8 cellular contexts compared by ENCODE assay signal in genomic region chr7:128453836-128454804, GRCh38. TPM values are rescaled to one million over a fixed set of nuclear protein-coding genes. Genes with fewer than 3 reads are reported as not detected.
DNase-seq lines count a peak whose midpoint lies in the region; TF ChIP-seq lines count a peak whose summit lies in the region.

No MANE protein-coding gene starts in this region.

- no peaks in the 10 kb centered on the region for H3K27me3 ChIP-seq in ACC112 (ENCODE audit: insufficient read depth, low read length)
- no peaks in the 10 kb centered on the region for H3K27me3 ChIP-seq in esophagus squamous epithelium

- H3K4me1 ChIP-seq in ACC112 (ENCODE audit: control insufficient read depth, insufficient read depth, low read length, unreplicated experiment): peaks cover 40% of the 10 kb centered on the region
- peaks cover 31 to 53% (median 35%) of the 10 kb centered on the region in 3 donors for H3K4me1 ChIP-seq in esophagus squamous epithelium
- H3K4me1 ChIP-seq in urinary bladder (ENCODE audit: insufficient read depth): no peaks in the 10 kb centered on the region

- TF ChIP-seq POLR2A in esophagus squamous epithelium (IDR thresholded peaks at IDR 0.05): no peak

- H3K27ac ChIP-seq in ACC112 (ENCODE audit: low read depth, low read length) (peak overlapping the region; percentile 93), esophagus squamous epithelium (peak overlapping the region; percentile 82 to 95 (median 93)), urinary bladder (ENCODE audit: low read depth) (peak overlapping the region; percentile 92)

- peak overlapping the region; percentile 97 for H2AFZ ChIP-seq in ACC112 (ENCODE audit: low read length, unreplicated experiment)

- intact Hi-C loops in esophagus squamous epithelium (cut with DNase I): no loop called here

- H3K4me3 ChIP-seq in ACC112 (ENCODE audit: low read depth, low read length): peak overlapping the region; percentile 100
- H3K4me3 ChIP-seq in esophagus squamous epithelium: peak overlapping the region in 2 of 4 donors; percentile 43 to 82
- no peak overlapping the region for H3K4me3 ChIP-seq in urinary bladder (ENCODE audit: low read depth, low read length)

- 49 to 55% methylated on average over 9 to 23 of the region's 23 CpGs for WGBS in esophagus squamous epithelium, 2 donors
- 14% methylated on average over 23 of the region's 23 CpGs for WGBS in urinary bladder

- H3K36me3 ChIP-seq in ACC112 (ENCODE audit: insufficient read depth, low read length): peaks cover 7% of the 10 kb centered on the region; the same call in 1 of the 2 replicates
- peaks cover 0 to 11% (median 0%) of the 10 kb centered on the region in 3 donors for H3K36me3 ChIP-seq in esophagus squamous epithelium
- H3K36me3 ChIP-seq in urinary bladder (ENCODE audit: insufficient read depth): no peaks in the 10 kb centered on the region

- TF ChIP-seq CTCF in esophagus squamous epithelium (IDR thresholded peaks at IDR 0.05): no peak

- DNase-seq in NCI-H82 (lab: John Stamatoyannopoulos, UW) (peak; percentile 96), esophagus squamous epithelium (lab: John Stamatoyannopoulos, UW) (peak; percentile 11), mucosa of gallbladder (ENCODE audit: low spot score) (peak; percentile 78), cerebellar cortex (ENCODE audit: low spot score) (no peak), NCI-H146 treated with DMSO at 0.1 percent for 48 hours (lab: John Stamatoyannopoulos, UW; ENCODE audit: unreplicated experiment) (no peak), pons (ENCODE audit: low spot score) (no peak)

- H3K9me3 ChIP-seq in esophagus squamous epithelium: no peaks in the 10 kb centered on the region

- peaks cover 34% of the 10 kb centered on the region for H3K79me2 ChIP-seq in ACC112 (ENCODE audit: control insufficient read depth, insufficient read depth, low read length, unreplicated experiment)

RNA-seq across cellular contexts. Expression of gene HILPDA, which starts 1.6 kb away (rescaled TPM):
- total RNA-seq in esophagus squamous epithelium (10 to 100 TPM; 17.6 to 53.0 (median 21.9) TPM), mucosa of gallbladder (7.4 TPM), urinary bladder (31.8 TPM)
- 12.4 TPM for polyA plus RNA-seq in urinary bladder

RNA-seq across cellular contexts. Expression of gene METTL2B, which starts 22.4 kb away (rescaled TPM):
- total RNA-seq in esophagus squamous epithelium: 10 to 100 TPM; 20.2 to 26.6 (median 24.5) TPM
- total RNA-seq in mucosa of gallbladder: 19.4 TPM
- total RNA-seq in urinary bladder: 32.5 TPM
- polyA plus RNA-seq in urinary bladder: 12.1 TPM

RNA-seq across cellular contexts. Expression of gene IMPDH1, which starts 44.3 kb away (rescaled TPM):
- 10 to 100 TPM; 30.2 to 53.7 (median 41.6) TPM for total RNA-seq in esophagus squamous epithelium
- total RNA-seq in mucosa of gallbladder: 18.6 TPM
- 24.7 TPM for total RNA-seq in urinary bladder
- polyA plus RNA-seq in urinary bladder: 58.6 TPM

Comparison
In these comparisons a context has a peak if more than half of its experiments do, and no peak if none do; other contexts are left out.
1. DNase-seq: peak in NCI-H82 (single experiment), esophagus squamous epithelium (single experiment) and mucosa of gallbladder (single experiment); none in cerebellar cortex (single experiment), NCI-H146 treated with DMSO at 0.1 percent for 48 hours (single experiment) and pons (single experiment).
2. Peak in every context shown above with its lines, with median percentiles within 50 percentile points of each other: H3K27ac ChIP-seq.